ENCODE assay signal across 31 cellular contexts in genomic region chr12:58795825-58796224, GRCh38.
"Had no signal": no experiment of that assay in that cellular context is flagged by ENCODE, and none has a peak within 500 bp of the region (broad histone marks: within the 10 kb centered on the region; RNA-seq: fewer than 3 reads in every experiment).

No MANE protein-coding gene starts in this region.

- ATAC-seq: naive thymus-derived CD8-positive, alpha-beta T cell; natural killer cell treated with Interleukin-12 subunit alpha and Interleukin-12 subunit beta and Interleukin-15 and Interleukin-18, amount 100 ng/mL, for 72 hours; psoas muscle; right cardiac atrium; sciatic nerve; stimulated activated memory B cell treated with anti-CD40 and anti-IgM and Interleukin-4, amounts not matched to agents 10 μg/mL and 1 μg/mL and 100 μg/mL, for 72 hours; stimulated activated naive CD8-positive, alpha-beta T cell treated with anti-CD3 and anti-CD28 coated beads, Interleukin-15, amount 100 ng/mL, for 72 hours; stimulated activated naive CD8-positive, alpha-beta T cell treated with anti-CD3 and anti-CD28 coated beads, Interleukin-15, Interleukin-2, amounts not matched to agents 100 U/mL and 50 U/mL, for 24 hours; upper lobe of right lung had no signal

- H3K9ac ChIP-seq: neural progenitor cell, parathyroid adenoma had no signal

- H3K4me2 ChIP-seq: neural progenitor cell, smooth muscle cell had no signal

- H3K4me3 Mint-ChIP-seq: naive thymus-derived CD8-positive, alpha-beta T cell; natural killer cell treated with Interleukin-12 subunit alpha and Interleukin-12 subunit beta and Interleukin-15 and Interleukin-18, amount 100 ng/mL, for 72 hours; neural progenitor cell; stimulated activated memory B cell treated with anti-CD40 and anti-IgM and Interleukin-4, amounts not matched to agents 10 μg/mL and 1 μg/mL and 100 μg/mL, for 72 hours; stimulated activated naive CD8-positive, alpha-beta T cell treated with anti-CD3 and anti-CD28 coated beads, Interleukin-15, amount 100 ng/mL, for 72 hours; type B pancreatic cell had no signal

- H3K9me3 Mint-ChIP-seq: type B pancreatic cell had no signal

- H3K36me3 ChIP-seq: neural progenitor cell, ovary, spleen, suprapubic skin, tibial artery, transverse colon, upper lobe of right lung, uterus had no signal

- H3K27ac Mint-ChIP-seq: naive thymus-derived CD8-positive, alpha-beta T cell; natural killer cell treated with Interleukin-12 subunit alpha and Interleukin-12 subunit beta and Interleukin-15 and Interleukin-18, amount 100 ng/mL, for 72 hours; neural progenitor cell; progenitor cell of endocrine pancreas; stimulated activated memory B cell treated with anti-CD40 and anti-IgM and Interleukin-4, amounts not matched to agents 10 μg/mL and 1 μg/mL and 100 μg/mL, for 72 hours; stimulated activated naive CD8-positive, alpha-beta T cell treated with anti-CD3 and anti-CD28 coated beads, Interleukin-15, amount 100 ng/mL, for 72 hours; type B pancreatic cell had no signal

- H3K4me1 ChIP-seq: neural progenitor cell, parathyroid adenoma, psoas muscle, spleen, suprapubic skin, testis, tibial artery, transverse colon, upper lobe of right lung, uterus had no signal

- H3K27ac ChIP-seq: neural progenitor cell, ovary, parathyroid adenoma, psoas muscle, skin epidermis, spleen, suprapubic skin, testis, tibial artery, transverse colon, upper lobe of right lung, uterus had no signal

- H3K27me3 ChIP-seq: neural progenitor cell, ovary, spleen, suprapubic skin, testis, tibial artery, transverse colon, upper lobe of right lung, uterus had no signal

- H3K4me3 ChIP-seq: neural progenitor cell, ovary, psoas muscle, skin epidermis, smooth muscle cell, spleen, suprapubic skin, testis, tibial artery, transverse colon, upper lobe of right lung, uterus had no signal

- H3K4me1 Mint-ChIP-seq: naive thymus-derived CD8-positive, alpha-beta T cell; neural progenitor cell; stimulated activated memory B cell treated with anti-CD40 and anti-IgM and Interleukin-4, amounts not matched to agents 10 μg/mL and 1 μg/mL and 100 μg/mL, for 72 hours; stimulated activated naive CD8-positive, alpha-beta T cell treated with anti-CD3 and anti-CD28 coated beads, Interleukin-15, amount 100 ng/mL, for 72 hours had no signal

- H3K27me3 Mint-ChIP-seq: naive thymus-derived CD8-positive, alpha-beta T cell; natural killer cell treated with Interleukin-12 subunit alpha and Interleukin-12 subunit beta and Interleukin-15 and Interleukin-18, amount 100 ng/mL, for 72 hours; progenitor cell of endocrine pancreas; stimulated activated memory B cell treated with anti-CD40 and anti-IgM and Interleukin-4, amounts not matched to agents 10 μg/mL and 1 μg/mL and 100 μg/mL, for 72 hours; stimulated activated naive CD8-positive, alpha-beta T cell treated with anti-CD3 and anti-CD28 coated beads, Interleukin-15, amount 100 ng/mL, for 72 hours; type B pancreatic cell had no signal

- H3K79me2 ChIP-seq: parathyroid adenoma had no signal

- H2AFZ ChIP-seq: parathyroid adenoma had no signal

- H3K9me3 ChIP-seq: ovary, suprapubic skin, testis, tibial artery, transverse colon, upper lobe of right lung, uterus had no signal

- DNase-seq: naive thymus-derived CD8-positive, alpha-beta T cell; occipital lobe; ovary; posterior cingulate gyrus; psoas muscle; right cardiac atrium; spleen; stimulated activated CD4-positive, alpha-beta T cell treated with anti-CD3 and anti-CD28 coated beads, Interleukin-12 subunit alpha, Interleukin-12 subunit beta, amount 100 ng/mL, for 4 hours; stimulated activated CD4-positive, alpha-beta T cell treated with anti-CD3 and anti-CD28 coated beads, Interleukin-1b, Interleukin-23, amount 100 ng/mL, for 48 hours; stimulated activated CD4-positive, alpha-beta T cell treated with anti-CD3 and anti-CD28 coated beads, Interleukin-4, amount 100 ng/mL, for 1 hour; stimulated activated CD4-positive, alpha-beta T cell treated with anti-CD3 and anti-CD28 coated beads, Interleukin-4, amount 100 ng/mL, for 4 hours; stimulated activated CD8-positive, alpha-beta memory T cell treated with anti-CD3 and anti-CD28 coated beads, Interleukin-4, amount 100 ng/mL, for 48 hours; stimulated activated naive CD4-positive, alpha-beta T cell; stimulated activated naive CD8-positive, alpha-beta T cell treated with anti-CD3 and anti-CD28 coated beads, Interleukin-15, amount 100 ng/mL, for 72 hours; stimulated activated naive CD8-positive, alpha-beta T cell treated with anti-CD3 and anti-CD28 coated beads, Interleukin-15, Interleukin-2, amounts not matched to agents 100 U/mL and 50 U/mL, for 24 hours; substantia nigra; testis; tibial artery; transverse colon; upper lobe of right lung; uterus had no signal

- H3K36me3 Mint-ChIP-seq: naive thymus-derived CD8-positive, alpha-beta T cell; natural killer cell treated with Interleukin-12 subunit alpha and Interleukin-12 subunit beta and Interleukin-15 and Interleukin-18, amount 100 ng/mL, for 72 hours; neural progenitor cell; stimulated activated memory B cell treated with anti-CD40 and anti-IgM and Interleukin-4, amounts not matched to agents 10 μg/mL and 1 μg/mL and 100 μg/mL, for 72 hours; type B pancreatic cell had no signal
